29 cellular contexts compared by ENCODE assay signal in genomic region chr3:31440878-31441277, GRCh38.
"Had no signal": no experiment of that assay in that cellular context is flagged by ENCODE, and none has a peak within 500 bp of the region (broad histone marks: within the 10 kb centered on the region; RNA-seq: fewer than 3 reads in every experiment).

No MANE protein-coding gene starts in this region.

- H3K9me3 ChIP-seq: gastrocnemius medialis had no signal

- DNase-seq: activated CD4-positive, alpha-beta memory T cell treated with anti-CD3 and anti-CD28 coated beads for 36 hours; activated CD4-positive, alpha-beta T cell treated with anti-CD3 and anti-CD28 coated beads for 36 hours; activated CD4-positive, alpha-beta T cell treated with anti-CD3 and anti-CD28 coated beads, Interleukin-2, amount 10 ng/mL, durations not matched to agents 24 days and 14 days; activated CD4-positive, CD25-positive, alpha-beta regulatory T cell; activated CD4-positive, CD25-positive, alpha-beta regulatory T cell treated with anti-CD3 and anti-CD28 coated beads, Interleukin-2, amount 50 U/mL, for 72 hours; activated CD8-positive, alpha-beta memory T cell treated with anti-CD3 and anti-CD28 coated beads, Interleukin-2, amount 10 ng/mL, durations not matched to agents 7 days and 5 days; activated CD8-positive, alpha-beta memory T cell treated with anti-CD3 and anti-CD28 coated beads, Interleukin-2, amount 50 U/mL, for 4 hours; activated CD8-positive, alpha-beta T cell treated with anti-CD3 and anti-CD28 coated beads, Interleukin-2, amount 10 ng/mL, durations not matched to agents 7 days and 5 days; activated effector memory CD4-positive, alpha-beta T cell treated with Interleukin-2 at 50 U/mL for 16 hours; activated gamma-delta T cell treated with Interleukin-2 at 50 U/mL for 16 hours; activated naive CD4-positive, alpha-beta T cell treated with anti-CD3 and anti-CD28 coated beads, Interleukin-2, amount 50 U/mL, for 16 hours; activated naive CD4-positive, alpha-beta T cell treated with Interleukin-2 at 50 U/mL for 16 hours; activated T-cell treated with anti-CD3 and anti-CD28 coated beads, Interleukin-2, amount 50 U/mL, for 24 hours; amniotic stem cell; anterior cingulate cortex; brain microvascular endothelial cell; dorsolateral prefrontal cortex; effector memory CD4-positive, alpha-beta T cell; erythroblast; gastrocnemius medialis; glutamatergic neuron; heart left ventricle; T-helper 2 cell had no signal

- ATAC-seq: activated CD4-positive, alpha-beta T cell treated with anti-CD3 and anti-CD28 coated beads for 36 hours; activated CD8-positive, alpha-beta memory T cell treated with anti-CD3 and anti-CD28 coated beads, Interleukin-2, amount 10 ng/mL, durations not matched to agents 7 days and 5 days; activated CD8-positive, alpha-beta T cell treated with anti-CD3 and anti-CD28 coated beads, Interleukin-2, amount 10 ng/mL, durations not matched to agents 7 days and 5 days; activated T-helper 17 cell treated with anti-CD3 and anti-CD28 coated beads, Interleukin-2, amount 50 U/mL, for 72 hours; foreskin keratinocyte; gastrocnemius medialis; heart left ventricle had no signal

- FAIRE-seq: astrocyte, bronchial epithelial cell had no signal

- H3K27ac ChIP-seq: brain microvascular endothelial cell, coronary artery, dorsolateral prefrontal cortex, esophagus muscularis mucosa, foreskin keratinocyte, gastrocnemius medialis, heart left ventricle had no signal

- H3K36me3 ChIP-seq: brain microvascular endothelial cell, esophagus muscularis mucosa, gastrocnemius medialis, heart left ventricle had no signal

- H3K4me3 ChIP-seq: coronary artery, dorsolateral prefrontal cortex, esophagus muscularis mucosa, gastrocnemius medialis, heart left ventricle had no signal

- H3K27me3 ChIP-seq: brain microvascular endothelial cell, esophagus muscularis mucosa, foreskin keratinocyte, gastrocnemius medialis, heart left ventricle had no signal

- H3K4me1 ChIP-seq: esophagus muscularis mucosa, foreskin keratinocyte, gastrocnemius medialis, heart left ventricle had no signal
